ENCODE assay signal across 1 cellular context in the genomic region with DNA sequence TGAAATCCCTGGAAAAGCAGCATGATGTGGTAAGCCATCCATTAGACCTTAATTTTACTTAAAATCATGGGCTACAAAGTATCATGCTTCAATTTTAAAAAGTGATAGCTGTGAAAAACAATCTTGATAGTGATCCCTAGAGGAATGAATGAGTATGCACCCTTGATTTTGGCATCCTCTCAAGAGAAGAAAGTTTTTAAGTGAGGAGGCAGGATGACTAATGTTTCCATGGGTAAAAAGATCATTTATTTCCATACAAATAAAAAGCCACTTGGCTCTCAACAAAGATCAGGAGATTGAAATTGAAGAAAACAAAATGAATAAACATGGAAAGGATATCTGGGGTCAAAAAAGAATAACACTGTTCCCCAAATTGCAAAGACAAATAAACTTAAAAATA.
TF ChIP-seq lines count a peak whose summit lies in the region.

No MANE protein-coding gene starts in this region.

TF ChIP-seq in SK-N-SH treated with all-trans-retinoic acid at 6 μM for 48 hours, 23 proteins besides CTCF, POLR2A, EP300 and RAD21 (continued from another document):
- no peak for TF ChIP-seq TOX (CRISPR knock-in tag; IDR thresholded peaks at IDR 0.05; ENCODE audit: borderline replicate concordance)
- no peak for TF ChIP-seq PPARA (CRISPR knock-in tag; IDR thresholded peaks at IDR 0.05; ENCODE audit: borderline replicate concordance)
- TF ChIP-seq ZFP30 (CRISPR knock-in tag; IDR thresholded peaks at IDR 0.05) = no peak
